In the genomic region with DNA sequence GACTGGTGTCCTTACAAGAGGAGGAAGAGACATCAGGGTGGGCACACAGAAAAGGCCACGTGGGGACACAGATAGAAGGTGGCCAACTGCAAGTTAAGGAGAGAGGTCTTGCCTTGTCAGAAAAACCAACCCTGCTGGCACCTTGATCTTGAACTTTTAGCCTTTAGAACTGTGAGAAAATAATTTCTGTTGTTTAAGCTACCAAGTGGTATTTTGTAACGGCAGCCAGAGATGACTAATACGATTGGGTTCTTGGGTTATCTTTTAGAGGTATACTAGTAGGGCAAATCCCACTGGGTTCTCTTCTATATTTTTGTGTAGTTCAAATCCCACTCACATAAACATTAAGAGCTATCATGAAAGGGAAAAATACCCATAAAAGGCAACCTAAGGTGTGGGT, we compare ENCODE assay signal across 23 cellular contexts. TPM values are rescaled to one million over a fixed set of nuclear protein-coding genes. Genes with fewer than 3 reads are reported as not detected.
DNase-seq lines count a peak whose midpoint lies in the region; ATAC-seq and TF ChIP-seq lines count a peak whose summit lies in the region.
"Had no signal": no experiment of that assay in that cellular context is flagged by ENCODE, and none has a peak within 500 bp of the region (broad histone marks: within the 10 kb centered on the region; RNA-seq: fewer than 3 reads in every experiment).

No MANE protein-coding gene starts in this region.

- no peaks in the 10 kb centered on the region for H3K36me3 ChIP-seq in SK-N-SH (replicated peaks in 1 of 2; ENCODE audit: control insufficient read depth in 1 of 2, insufficient read depth in 2 of 2, low read length in 1 of 2)
- no peaks in the 10 kb centered on the region for H3K36me3 ChIP-seq in mesendoderm (ENCODE audit: control insufficient read depth, insufficient read depth, low read length)
- H3K36me3 ChIP-seq: tibial artery had no signal

- H4K8ac ChIP-seq in mesendoderm (ENCODE audit: low read depth, low read length): no peak overlapping the region

- no peak overlapping the region for H2BK120ac ChIP-seq in mesendoderm (ENCODE audit: low read depth, low read length)

- H3K9ac ChIP-seq in SK-N-SH: no peak overlapping the region
- no peak overlapping the region for H3K9ac ChIP-seq in mesendoderm (ENCODE audit: low read length)
- H3K9ac ChIP-seq: GM23248 had no signal

- H3K27me3 ChIP-seq in SK-N-SH (ENCODE audit: insufficient read depth) (no peaks in the 10 kb centered on the region), mesendoderm (ENCODE audit: insufficient read depth, low read length, poor library complexity) (no peaks in the 10 kb centered on the region)
- H3K27me3 ChIP-seq: tibial artery had no signal

- H3K4me3 ChIP-seq in SK-N-SH (ENCODE audit: low read depth in 2 of 2, low read length in 1 of 2) (no peak overlapping the region), mesendoderm (ENCODE audit: low read length) (no peak overlapping the region)
- H3K4me3 ChIP-seq: coronary artery, GM23248, tibial artery had no signal

- 0 out of 2 replicates have a peak overlapping the region, but pooled peaks have one; percentile 38 for H2AFZ ChIP-seq in SK-N-SH (ENCODE audit: low read depth)
- H2AFZ ChIP-seq: GM23248 had no signal

- H3K23ac ChIP-seq in mesendoderm (ENCODE audit: low read length): no peak overlapping the region

- no peak for TF ChIP-seq RAD21 in SK-N-SH (IDR thresholded peaks at IDR 0.05; ENCODE audit: low read length)

- H4K20me1 ChIP-seq in SK-N-SH (ENCODE audit: insufficient read depth): no peaks in the 10 kb centered on the region

- POLR2A ChIA-PET in SK-N-SH (lab: Yijun Ruan, JAX): no interaction called here
- POLR2A ChIA-PET in activated CD8-positive, alpha-beta T cell treated with anti-CD3 and anti-CD28 coated beads, Interleukin-2, amount 10 ng/mL, durations not matched to agents 7 days and 5 days (lab: Charles Lee): interaction anchor here (0.6 to 2.1 kb wide), 3 partner anchors 24 to 1168 kb away, joined by 3 to 16 read pairs (median 5); partner anchors contain the start of gene CD164

- H3K4me2 ChIP-seq in SK-N-SH (no peak overlapping the region; the same call in 1 of the 2 replicates), mesendoderm (ENCODE audit: low read length) (no peak overlapping the region)

- H3K4ac ChIP-seq in mesendoderm (ENCODE audit: low read depth, low read length): peak overlapping the region; percentile 25

- no peaks in the 10 kb centered on the region for H3K9me2 ChIP-seq in SK-N-SH

- no peak for ATAC-seq in SK-N-SH treated with all-trans-retinoic acid at 6 μM for 48 hours
- ATAC-seq in activated CD8-positive, alpha-beta T cell treated with anti-CD3 and anti-CD28 coated beads, Interleukin-2, amount 10 ng/mL, durations not matched to agents 7 days and 5 days: no peak
- ATAC-seq in GM19324 (IDR thresholded peaks at IDR 0.05; ENCODE audit: low FRiP score, unreplicated experiment): no peak

- peaks cover 47% of the 10 kb centered on the region for H3K4me1 Mint-ChIP-seq in Calu3 (ENCODE audit: low read depth, unreplicated experiment)
- peaks cover 36% of the 10 kb centered on the region for H3K4me1 Mint-ChIP-seq in activated CD8-positive, alpha-beta T cell treated with anti-CD3 and anti-CD28 coated beads, Interleukin-2, amount 10 ng/mL, durations not matched to agents 7 days and 5 days (ENCODE audit: low read depth)

- H3K18ac ChIP-seq in mesendoderm (ENCODE audit: low read length): no peak overlapping the region

- H3K9me3 ChIP-seq in SK-N-SH: no peaks in the 10 kb centered on the region
- H3K9me3 ChIP-seq: tibial artery had no signal

- DNase-seq in SK-N-SH (no peak), Calu3 (no peak), mesendoderm (no peak), GM19240 (ENCODE audit: insufficient read length, low spot score) (no peak), D341Med (ENCODE audit: low spot score) (no peak)
- DNase-seq in activated CD8-positive, alpha-beta T cell treated with anti-CD3 and anti-CD28 coated beads, Interleukin-2, amount 10 ng/mL, durations not matched to agents 7 days and 5 days: no peak
- DNase-seq: activated CD8-positive, alpha-beta memory T cell treated with anti-CD3 and anti-CD28 coated beads for 24 hours; activated gamma-delta T cell; C1 segment of cervical spinal cord; foreskin fibroblast; GM23248; hippocampal formation; mesenchymal stem cell; MM.1S; NCI-H187 treated with DMSO at 0.1 percent for 48 hours; NCI-H446 treated with DMSO at 0.1 percent for 48 hours; stimulated activated CD4-positive, alpha-beta T cell treated with anti-CD3 and anti-CD28 coated beads, Interleukin-4, amount 100 ng/mL, for 4 hours; tibial artery had no signal

- H3K27ac Mint-ChIP-seq in Calu3 (ENCODE audit: unreplicated experiment): peak overlapping the region; percentile 47
- H3K27ac Mint-ChIP-seq in activated CD8-positive, alpha-beta T cell treated with anti-CD3 and anti-CD28 coated beads, Interleukin-2, amount 10 ng/mL, durations not matched to agents 7 days and 5 days: peak overlapping the region; percentile 78
- H3K27ac Mint-ChIP-seq: progenitor cell of endocrine pancreas had no signal

- H3K56ac ChIP-seq in mesendoderm (ENCODE audit: low read length): no peak overlapping the region

- no peaks in the 10 kb centered on the region for H3K27me3 Mint-ChIP-seq in Calu3 (ENCODE audit: unreplicated experiment)
- no peaks in the 10 kb centered on the region for H3K27me3 Mint-ChIP-seq in activated CD8-positive, alpha-beta T cell treated with anti-CD3 and anti-CD28 coated beads, Interleukin-2, amount 10 ng/mL, durations not matched to agents 7 days and 5 days (ENCODE audit: low read depth)
- H3K27me3 Mint-ChIP-seq: progenitor cell of endocrine pancreas had no signal

- no peak overlapping the region for H2BK5ac ChIP-seq in mesendoderm (ENCODE audit: low read length)

- H3K79me1 ChIP-seq in mesendoderm (ENCODE audit: low read length): no peaks in the 10 kb centered on the region

- TF ChIP-seq CTCF in SK-N-SH (IDR thresholded peaks at IDR 0.05): no peak
- TF ChIP-seq CTCF in Calu3 (IDR thresholded peaks at IDR 0.05; ENCODE audit: unreplicated experiment): no peak

- H3K4me3 Mint-ChIP-seq in Calu3 (ENCODE audit: low read depth, unreplicated experiment): peak overlapping the region; percentile 8
- peak overlapping the region; percentile 45 for H3K4me3 Mint-ChIP-seq in activated CD8-positive, alpha-beta T cell treated with anti-CD3 and anti-CD28 coated beads, Interleukin-2, amount 10 ng/mL, durations not matched to agents 7 days and 5 days

- H3K27ac ChIP-seq in SK-N-SH (ENCODE audit: low read depth in 2 of 2, low read length in 1 of 2) (peak overlapping the region in 1 of 2 experiments; percentile 77; a peak in 1 of 4 replicates), mesendoderm (ENCODE audit: low read depth, low read length) (no peak overlapping the region)
- H3K27ac ChIP-seq: coronary artery, GM23248, skin epidermis, tibial artery had no signal

- BruUV-seq in Calu3 (replicated peaks; lab: Mats Ljungman, UMichigan): no TSS peak

- H3K4me1 ChIP-seq in SK-N-SH (ENCODE audit: control insufficient read depth in 1 of 2, insufficient read depth in 2 of 2, low read depth in 1 of 2, low read length in 1 of 2) (peaks cover 0 to 23% of the 10 kb centered on the region in 2 experiments; a peak in 1 of 4 replicates), mesendoderm (ENCODE audit: control insufficient read depth, low read depth, low read length) (no peaks in the 10 kb centered on the region)
- H3K4me1 ChIP-seq: tibial artery had no signal

- no peak overlapping the region for H2BK15ac ChIP-seq in mesendoderm (replicated peaks; ENCODE audit: low read depth)

- H3F3A ChIP-seq in SK-N-SH (replicated peaks; ENCODE audit: insufficient read depth): peaks cover 4% of the 10 kb centered on the region

- no peak overlapping the region for H2AK5ac ChIP-seq in mesendoderm (ENCODE audit: low read length)

- intact Hi-C loops in Calu3 (cut with micrococcal nuclease; ENCODE audit: unreplicated experiment): no loop called here

- H3K9me3 Mint-ChIP-seq in Calu3 (ENCODE audit: low read depth, unreplicated experiment): no peaks in the 10 kb centered on the region
- H3K9me3 Mint-ChIP-seq in activated CD8-positive, alpha-beta T cell treated with anti-CD3 and anti-CD28 coated beads, Interleukin-2, amount 10 ng/mL, durations not matched to agents 7 days and 5 days (ENCODE audit: insufficient read depth): peaks cover 5% of the 10 kb centered on the region

- H3K79me2 ChIP-seq in SK-N-SH (ENCODE audit: insufficient read depth) (no peaks in the 10 kb centered on the region), mesendoderm (ENCODE audit: control insufficient read depth, insufficient read depth, low read length) (no peaks in the 10 kb centered on the region)

- CTCF ChIA-PET in SK-N-SH (lab: Yijun Ruan, JAX): interaction anchor here (1.1 kb wide), 1 partner anchor 13 kb away, joined by 3 read pairs; no protein-coding TSS in a partner anchor
- CTCF ChIA-PET in Calu3 (lab: Charles Lee): no interaction called here
- CTCF ChIA-PET in activated CD8-positive, alpha-beta T cell treated with anti-CD3 and anti-CD28 coated beads, Interleukin-2, amount 10 ng/mL, durations not matched to agents 7 days and 5 days (lab: Charles Lee): interaction anchor here (1.2 to 2.1 kb wide), 6 partner anchors 11 to 525 kb away, joined by 3 to 20 read pairs (median 7); partner anchors contain the start of genes MICAL1, PPIL6 and SMPD2

- WGBS in SK-N-SH (ENCODE audit: low lambda C conversion rate): 65% methylated on average over 3 of the region's 3 CpGs
- WGBS in mesendoderm (ENCODE audit: extremely low coverage, insufficient coverage, low lambda C conversion rate): no CpG with 5 or more reads among the region's 3 CpGs

- no peak for TF ChIP-seq EP300 in SK-N-SH (IDR thresholded peaks at IDR 0.05; ENCODE audit: borderline replicate concordance in 1 of 2, low read depth in 1 of 2, low read length in 1 of 2)

- H3K36me3 Mint-ChIP-seq in Calu3 (ENCODE audit: insufficient read depth, unreplicated experiment): no peaks in the 10 kb centered on the region
- peaks cover 11% of the 10 kb centered on the region for H3K36me3 Mint-ChIP-seq in activated CD8-positive, alpha-beta T cell treated with anti-CD3 and anti-CD28 coated beads, Interleukin-2, amount 10 ng/mL, durations not matched to agents 7 days and 5 days (ENCODE audit: low read depth)

- H4K5ac ChIP-seq in mesendoderm (ENCODE audit: low read length): no peak overlapping the region

RNA-seq across cellular contexts. Expression of gene ZBTB24, which starts 31.9 kb away (rescaled TPM):
- 1.7 and 2.1 TPM in 2 replicates for polyA plus RNA-seq in SK-N-SH (2012; rRNA removed)
- polyA plus RNA-seq in SK-N-SH (2012; cell fraction: cytosol; rRNA removed): 1.7 and 2.0 TPM in 2 replicates
- polyA plus RNA-seq in SK-N-SH (2012; cell fraction: nucleus; rRNA removed): 1.7 and 2.7 TPM in 2 replicates
- total RNA-seq in Calu3 (2022): 11.2 and 11.5 TPM in 2 replicates
- total RNA-seq in activated CD8-positive, alpha-beta T cell treated with anti-CD3 and anti-CD28 coated beads, Interleukin-2, amount 10 ng/mL, durations not matched to agents 7 days and 5 days: 10 to 100 TPM; 16.0 to 16.3 TPM
- polyA plus RNA-seq in mesendoderm (2013, experiment 1 of 2): 12.4 TPM
- 12.1 TPM for polyA plus RNA-seq in mesendoderm (2013, experiment 2 of 2)

RNA-seq across cellular contexts. Expression of gene MICAL1, which starts 59.4 kb away (rescaled TPM):
- 45.6 and 56.3 TPM in 2 replicates for polyA plus RNA-seq in SK-N-SH (2012; rRNA removed)
- polyA plus RNA-seq in SK-N-SH (2012; cell fraction: cytosol; rRNA removed): 11.8 and 17.2 TPM in 2 replicates
- polyA plus RNA-seq in SK-N-SH (2012; cell fraction: nucleus; rRNA removed): 320 and 340 TPM in 2 replicates
- 22.5 and 25.4 TPM in 2 replicates for total RNA-seq in Calu3 (2022)
- total RNA-seq in activated CD8-positive, alpha-beta T cell treated with anti-CD3 and anti-CD28 coated beads, Interleukin-2, amount 10 ng/mL, durations not matched to agents 7 days and 5 days: 10 to 100 TPM; 50.5 to 53.2 TPM
- 17.0 TPM for polyA plus RNA-seq in mesendoderm (2013, experiment 1 of 2)
- polyA plus RNA-seq in mesendoderm (2013, experiment 2 of 2): 18.8 TPM
